Comparison of ENCODE assay signal across 1 cellular context in the genomic region with DNA sequence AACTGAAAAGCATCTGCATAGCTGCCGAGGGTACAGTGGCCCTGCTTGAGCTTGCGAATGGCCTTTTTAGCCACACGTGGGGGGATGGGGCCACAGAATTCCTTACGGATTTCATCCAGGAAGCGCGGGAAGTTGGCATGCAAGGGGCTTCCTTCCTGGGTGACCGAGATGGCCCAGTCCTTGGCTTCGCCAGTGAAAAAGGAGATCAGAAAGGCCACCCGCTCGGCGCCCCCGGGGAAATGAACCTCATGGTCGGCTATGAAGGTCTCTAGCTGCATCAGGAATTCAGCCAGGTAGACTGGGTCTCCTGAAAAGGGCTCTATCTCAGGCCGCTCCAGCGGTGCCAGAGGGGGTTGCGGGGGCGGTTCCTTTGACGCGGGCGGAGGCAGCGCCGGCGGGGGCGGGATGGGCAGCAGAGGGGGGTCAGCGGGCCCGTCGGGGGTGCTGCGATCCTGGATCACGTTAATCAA.
TF ChIP-seq lines count a peak whose summit lies in the region.

No MANE protein-coding gene starts in this region.

TF ChIP-seq in A549, 52 proteins besides CTCF, POLR2A, EP300 and RAD21:
- TF ChIP-seq, protein P1, sequence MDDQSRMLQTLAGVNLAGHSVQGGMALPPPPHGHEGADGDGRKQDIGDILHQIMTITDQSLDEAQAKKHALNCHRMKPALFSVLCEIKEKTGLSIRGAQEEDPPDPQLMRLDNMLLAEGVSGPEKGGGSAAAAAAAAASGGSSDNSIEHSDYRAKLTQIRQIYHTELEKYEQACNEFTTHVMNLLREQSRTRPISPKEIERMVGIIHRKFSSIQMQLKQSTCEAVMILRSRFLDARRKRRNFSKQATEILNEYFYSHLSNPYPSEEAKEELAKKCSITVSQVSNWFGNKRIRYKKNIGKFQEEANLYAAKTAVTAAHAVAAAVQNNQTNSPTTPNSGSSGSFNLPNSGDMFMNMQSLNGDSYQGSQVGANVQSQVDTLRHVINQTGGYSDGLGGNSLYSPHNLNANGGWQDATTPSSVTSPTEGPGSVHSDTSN (IDR thresholded peaks at IDR 0.05): no peak
- TF ChIP-seq NPAS2 (CRISPR knock-in tag; IDR thresholded peaks at IDR 0.05; ENCODE audit: borderline replicate concordance) (no peak), E2F6 (IDR thresholded peaks at IDR 0.05; ENCODE audit: borderline replicate concordance, low read depth) (no peak), PHF8 (IDR thresholded peaks at IDR 0.05; ENCODE audit: borderline replicate concordance, low read depth) (no peak), TFCP2L1 (CRISPR knock-in tag; IDR thresholded peaks at IDR 0.05) (no peak), HES2 (IDR thresholded peaks at IDR 0.05) (no peak), SREBF2 (IDR thresholded peaks at IDR 0.05) (no peak), FOXS1 (CRISPR knock-in tag; IDR thresholded peaks at IDR 0.05) (no peak), KDM5A (IDR thresholded peaks at IDR 0.05) (no peak), RNF2 (IDR thresholded peaks at IDR 0.05; ENCODE audit: borderline replicate concordance, low read depth) (no peak), NR3C1 (IDR thresholded peaks at IDR 0.05) (no peak), RCOR1 (IDR thresholded peaks at IDR 0.05; ENCODE audit: low read depth, low read length) (no peak), EHMT2 (IDR thresholded peaks at IDR 0.05; ENCODE audit: low read depth) (no peak), HOXB13 (CRISPR knock-in tag; IDR thresholded peaks at IDR 0.05; ENCODE audit: low read depth) (no peak), ZNF302 (CRISPR knock-in tag; IDR thresholded peaks at IDR 0.05) (no peak)
- TF ChIP-seq, protein P2, sequence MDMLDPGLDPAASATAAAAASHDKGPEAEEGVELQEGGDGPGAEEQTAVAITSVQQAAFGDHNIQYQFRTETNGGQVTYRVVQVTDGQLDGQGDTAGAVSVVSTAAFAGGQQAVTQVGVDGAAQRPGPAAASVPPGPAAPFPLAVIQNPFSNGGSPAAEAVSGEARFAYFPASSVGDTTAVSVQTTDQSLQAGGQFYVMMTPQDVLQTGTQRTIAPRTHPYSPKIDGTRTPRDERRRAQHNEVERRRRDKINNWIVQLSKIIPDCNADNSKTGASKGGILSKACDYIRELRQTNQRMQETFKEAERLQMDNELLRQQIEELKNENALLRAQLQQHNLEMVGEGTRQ (IDR thresholded peaks at IDR 0.05): no peak
- TF ChIP-seq, protein P3, sequence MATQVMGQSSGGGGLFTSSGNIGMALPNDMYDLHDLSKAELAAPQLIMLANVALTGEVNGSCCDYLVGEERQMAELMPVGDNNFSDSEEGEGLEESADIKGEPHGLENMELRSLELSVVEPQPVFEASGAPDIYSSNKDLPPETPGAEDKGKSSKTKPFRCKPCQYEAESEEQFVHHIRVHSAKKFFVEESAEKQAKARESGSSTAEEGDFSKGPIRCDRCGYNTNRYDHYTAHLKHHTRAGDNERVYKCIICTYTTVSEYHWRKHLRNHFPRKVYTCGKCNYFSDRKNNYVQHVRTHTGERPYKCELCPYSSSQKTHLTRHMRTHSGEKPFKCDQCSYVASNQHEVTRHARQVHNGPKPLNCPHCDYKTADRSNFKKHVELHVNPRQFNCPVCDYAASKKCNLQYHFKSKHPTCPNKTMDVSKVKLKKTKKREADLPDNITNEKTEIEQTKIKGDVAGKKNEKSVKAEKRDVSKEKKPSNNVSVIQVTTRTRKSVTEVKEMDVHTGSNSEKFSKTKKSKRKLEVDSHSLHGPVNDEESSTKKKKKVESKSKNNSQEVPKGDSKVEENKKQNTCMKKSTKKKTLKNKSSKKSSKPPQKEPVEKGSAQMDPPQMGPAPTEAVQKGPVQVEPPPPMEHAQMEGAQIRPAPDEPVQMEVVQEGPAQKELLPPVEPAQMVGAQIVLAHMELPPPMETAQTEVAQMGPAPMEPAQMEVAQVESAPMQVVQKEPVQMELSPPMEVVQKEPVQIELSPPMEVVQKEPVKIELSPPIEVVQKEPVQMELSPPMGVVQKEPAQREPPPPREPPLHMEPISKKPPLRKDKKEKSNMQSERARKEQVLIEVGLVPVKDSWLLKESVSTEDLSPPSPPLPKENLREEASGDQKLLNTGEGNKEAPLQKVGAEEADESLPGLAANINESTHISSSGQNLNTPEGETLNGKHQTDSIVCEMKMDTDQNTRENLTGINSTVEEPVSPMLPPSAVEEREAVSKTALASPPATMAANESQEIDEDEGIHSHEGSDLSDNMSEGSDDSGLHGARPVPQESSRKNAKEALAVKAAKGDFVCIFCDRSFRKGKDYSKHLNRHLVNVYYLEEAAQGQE (IDR thresholded peaks at IDR 0.05): no peak
TF ChIP-seq in A549: peak in this region for 0.
